Comparison of ENCODE assay signal across 1 cellular context in the genomic region with DNA sequence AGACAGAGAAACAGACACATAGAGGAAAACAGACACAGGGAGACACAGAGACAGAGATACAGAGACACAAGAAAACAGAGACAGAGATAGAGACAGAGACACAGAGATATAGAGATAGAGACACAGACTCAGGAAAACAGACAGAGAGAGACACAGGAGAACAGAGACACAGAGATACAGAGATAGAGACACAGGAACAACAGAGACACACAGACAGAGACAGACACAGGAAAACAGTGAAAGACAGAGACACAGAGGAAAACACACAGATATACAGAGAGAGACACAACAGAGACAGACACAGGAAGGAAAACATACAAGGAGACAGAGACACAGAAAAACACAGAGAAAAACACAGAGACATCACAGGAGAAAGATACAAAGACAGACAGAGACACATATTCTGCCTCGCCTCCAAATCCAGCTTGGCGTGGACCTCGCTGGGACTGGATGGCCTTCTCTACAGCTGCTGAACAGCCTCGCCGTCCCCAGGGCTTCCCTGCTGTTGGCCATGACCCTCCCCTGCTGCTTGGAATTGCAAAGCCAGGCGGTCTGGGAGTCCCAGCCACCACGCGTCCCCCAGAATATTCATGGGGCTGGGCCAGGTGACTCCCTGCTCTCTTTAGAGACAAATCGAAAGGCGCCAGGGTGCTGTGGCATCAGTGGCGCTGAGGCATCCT.
A peak's percentile ranks its signal among the peaks of the same experiment; 100 is the strongest.
TF ChIP-seq lines count a peak whose summit lies in the region.

No MANE protein-coding gene starts in this region.

TF ChIP-seq in HCT116, 20 proteins besides CTCF, POLR2A, EP300 and RAD21 (continued from another document):
- TF ChIP-seq SIN3A (IDR thresholded peaks at IDR 0.05; ENCODE audit: low read depth) (no peak), POLR2AphosphoS5 (IDR thresholded peaks at IDR 0.05; ENCODE audit: low read depth, low read length) (peak; percentile 70), TCF7L2 (IDR thresholded peaks at IDR 0.05; ENCODE audit: borderline replicate concordance, extremely low read depth, insufficient read depth, insufficient read length) (no peak), EZH2 (IDR thresholded peaks at IDR 0.05) (no peak), JUND (IDR thresholded peaks at IDR 0.05) (no peak), YY1 (IDR thresholded peaks at IDR 0.05; ENCODE audit: extremely low read depth, insufficient replicate concordance, low read depth, low read length) (no peak)
- TF ChIP-seq, protein P1, sequence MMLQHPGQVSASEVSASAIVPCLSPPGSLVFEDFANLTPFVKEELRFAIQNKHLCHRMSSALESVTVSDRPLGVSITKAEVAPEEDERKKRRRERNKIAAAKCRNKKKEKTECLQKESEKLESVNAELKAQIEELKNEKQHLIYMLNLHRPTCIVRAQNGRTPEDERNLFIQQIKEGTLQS (IDR thresholded peaks at IDR 0.05): no peak
